In genomic region chr19:1279261-1279660, GRCh38 we compare ENCODE assay signal across 4 cellular contexts.
TF ChIP-seq lines count a peak whose summit lies in the region.

No MANE protein-coding gene starts in this region.

TF ChIP-seq in SK-N-SH treated with all-trans-retinoic acid at 6 μM for 48 hours, 23 proteins besides CTCF, POLR2A, EP300 and RAD21:
- TF ChIP-seq ZC3H10 (CRISPR knock-in tag; IDR thresholded peaks at IDR 0.05) (no peak), ZFP3 (CRISPR knock-in tag; IDR thresholded peaks at IDR 0.05) (peak; percentile 99)

TF ChIP-seq in SK-N-SH, 30 proteins besides CTCF, POLR2A, EP300 and RAD21:
- TF ChIP-seq YY1 (IDR thresholded peaks at IDR 0.05; ENCODE audit: low read depth) (no peak), IRF3 (IDR thresholded peaks at IDR 0.05; ENCODE audit: low read depth, low read length) (no peak), RCOR1 (IDR thresholded peaks at IDR 0.05; ENCODE audit: low read length) (no peak), TAF1 (IDR thresholded peaks at IDR 0.05; ENCODE audit: borderline replicate concordance, low read depth, low read length) (no peak), FOXJ3 (CRISPR knock-in tag; IDR thresholded peaks at IDR 0.05) (no peak), USF2 (IDR thresholded peaks at IDR 0.05; ENCODE audit: borderline replicate concordance, low read depth, low read length) (no peak), RFX5 (IDR thresholded peaks at IDR 0.05; ENCODE audit: low read length) (no peak), RXRA (IDR thresholded peaks at IDR 0.05; ENCODE audit: borderline replicate concordance, low read depth) (no peak), TEAD4 (IDR thresholded peaks at IDR 0.05; ENCODE audit: borderline replicate concordance, insufficient read depth) (no peak), JUND (IDR thresholded peaks at IDR 0.05) (no peak), MXI1 (IDR thresholded peaks at IDR 0.05; ENCODE audit: low read depth, low read length) (no peak), GATA2 (CRISPR knock-in tag; IDR thresholded peaks at IDR 0.05) (no peak), PBX3 (IDR thresholded peaks at IDR 0.05) (no peak), MEF2A (IDR thresholded peaks at IDR 0.05; ENCODE audit: borderline replicate concordance, low read depth) (no peak), CHD2 (IDR thresholded peaks at IDR 0.05; ENCODE audit: low read length, partially characterized antibody) (no peak), FOSL2 (IDR thresholded peaks at IDR 0.05; ENCODE audit: borderline replicate concordance, low read depth) (no peak)

TF ChIP-seq in IMR-90, 13 proteins besides CTCF, POLR2A, EP300 and RAD21:
- TF ChIP-seq FOS (IDR thresholded peaks at IDR 0.05; ENCODE audit: low read depth, low read length) (no peak), CEBPB (IDR thresholded peaks at IDR 0.05; ENCODE audit: low read depth, low read length) (no peak), MAFK (IDR thresholded peaks at IDR 0.05; ENCODE audit: low read depth, low read length) (no peak)

TF ChIP-seq in K562, 482 proteins besides CTCF, POLR2A, EP300 and RAD21:
- no peak for TF ChIP-seq POU5F1 (IDR thresholded peaks at IDR 0.05; ENCODE audit: borderline replicate concordance, low read depth, low read length, partially characterized antibody)
- 0 out of 2 replicates have a peak, but pooled peaks have one; percentile 12 for TF ChIP-seq ZNF511 (CRISPR knock-in tag; IDR thresholded peaks at IDR 0.05)
